In the genomic region with DNA sequence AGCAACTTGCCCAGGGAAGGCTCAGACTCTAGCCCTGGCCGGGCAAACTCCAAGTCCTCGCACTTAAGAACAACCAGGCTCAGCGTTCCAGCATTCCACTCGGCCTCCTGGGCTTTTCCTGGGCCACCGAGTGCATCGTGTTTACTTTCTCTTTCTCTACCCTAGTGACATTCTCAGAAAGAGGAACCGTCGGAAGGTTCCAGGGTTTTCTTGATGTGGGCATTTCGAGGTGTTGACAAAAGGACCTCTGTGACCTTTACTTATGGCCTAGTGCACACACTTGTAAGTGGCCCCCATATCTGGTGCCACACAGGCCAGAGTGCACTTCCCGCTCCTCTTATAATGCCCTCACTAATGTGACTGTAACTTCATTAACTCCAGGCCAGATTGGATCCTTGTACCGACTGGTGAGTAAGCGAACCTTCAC, we compare ENCODE assay signal across 1 cellular context.
TF ChIP-seq lines count a peak whose summit lies in the region.

No MANE protein-coding gene starts in this region.

TF ChIP-seq in HepG2, 621 proteins besides CTCF, POLR2A, EP300 and RAD21 (continued from another document and continues in another):
- TF ChIP-seq, protein P1, sequence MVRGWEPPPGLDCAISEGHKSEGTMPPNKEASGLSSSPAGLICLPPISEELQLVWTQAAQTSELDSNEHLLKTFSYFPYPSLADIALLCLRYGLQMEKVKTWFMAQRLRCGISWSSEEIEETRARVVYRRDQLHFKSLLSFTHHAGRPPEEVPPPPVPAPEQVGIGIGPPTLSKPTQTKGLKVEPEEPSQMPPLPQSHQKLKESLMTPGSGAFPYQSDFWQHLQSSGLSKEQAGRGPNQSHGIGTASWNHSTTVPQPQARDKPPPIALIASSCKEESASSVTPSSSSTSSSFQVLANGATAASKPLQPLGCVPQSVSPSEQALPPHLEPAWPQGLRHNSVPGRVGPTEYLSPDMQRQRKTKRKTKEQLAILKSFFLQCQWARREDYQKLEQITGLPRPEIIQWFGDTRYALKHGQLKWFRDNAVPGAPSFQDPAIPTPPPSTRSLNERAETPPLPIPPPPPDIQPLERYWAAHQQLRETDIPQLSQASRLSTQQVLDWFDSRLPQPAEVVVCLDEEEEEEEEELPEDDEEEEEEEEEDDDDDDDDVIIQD (CRISPR knock-in tag; IDR thresholded peaks at IDR 0.05; ENCODE audit: low read depth) = peak; percentile 7; the same call in 1 of the 2 replicates
- TF ChIP-seq ZMYM2 (CRISPR knock-in tag; IDR thresholded peaks at IDR 0.05) = no peak; the same call in 1 of the 2 replicates
- TF ChIP-seq ZNF792 (CRISPR knock-in tag; IDR thresholded peaks at IDR 0.05) = 0 out of 2 replicates have a peak, but pooled peaks have one; percentile 10
- no peak for TF ChIP-seq YEATS4 (CRISPR knock-in tag; IDR thresholded peaks at IDR 0.05; ENCODE audit: borderline replicate concordance)
- no peak for TF ChIP-seq MTF1 (CRISPR knock-in tag; IDR thresholded peaks at IDR 0.05)
- TF ChIP-seq RFXAP (CRISPR knock-in tag; IDR thresholded peaks at IDR 0.05; ENCODE audit: borderline replicate concordance) = no peak
- no peak for TF ChIP-seq SNAI1 (CRISPR knock-in tag; IDR thresholded peaks at IDR 0.05; ENCODE audit: borderline replicate concordance)
- TF ChIP-seq RXRB (CRISPR knock-in tag; IDR thresholded peaks at IDR 0.05; ENCODE audit: borderline replicate concordance) = no peak; the same call in 1 of the 2 replicates
- TF ChIP-seq ZNF383 (CRISPR knock-in tag; IDR thresholded peaks at IDR 0.05; ENCODE audit: borderline replicate concordance) = no peak
- TF ChIP-seq MIXL1 (CRISPR knock-in tag; IDR thresholded peaks at IDR 0.05) = 0 out of 2 replicates have a peak, but pooled peaks have one; percentile 12
- no peak for TF ChIP-seq ZNF83 (CRISPR knock-in tag; IDR thresholded peaks at IDR 0.05; ENCODE audit: borderline replicate concordance)
- TF ChIP-seq, protein P2, sequence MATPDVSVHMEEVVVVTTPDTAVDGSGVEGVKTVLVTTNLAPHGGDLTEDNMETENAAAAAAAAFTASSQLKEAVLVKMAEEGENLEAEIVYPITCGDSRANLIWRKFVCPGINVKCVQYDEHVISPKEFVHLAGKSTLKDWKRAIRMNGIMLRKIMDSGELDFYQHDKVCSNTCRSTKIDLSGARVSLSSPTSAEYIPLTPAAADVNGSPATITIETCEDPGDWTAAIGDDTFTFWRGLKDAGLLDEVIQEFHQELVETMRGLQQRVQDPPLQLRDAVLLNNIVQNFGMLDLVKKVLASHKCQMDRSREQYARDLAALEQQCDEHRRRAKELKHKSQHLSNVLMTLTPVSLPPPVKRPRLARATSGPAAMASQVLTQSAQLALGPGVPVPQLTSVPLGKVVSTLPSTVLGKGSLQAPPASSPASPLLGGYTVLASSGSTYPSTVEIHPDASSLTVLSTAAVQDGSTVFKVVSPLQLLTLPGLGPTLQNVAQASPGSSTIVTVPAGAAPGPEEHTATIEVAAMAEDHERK (CRISPR knock-in tag; IDR thresholded peaks at IDR 0.05; ENCODE audit: low read depth) = no peak
- no peak for TF ChIP-seq TMF1 (CRISPR knock-in tag; IDR thresholded peaks at IDR 0.05; ENCODE audit: low read depth)
- no peak for TF ChIP-seq HMGA1 (CRISPR knock-in tag; conservative IDR thresholded peaks at IDR 0.05)
- TF ChIP-seq NFKB2 (CRISPR knock-in tag; IDR thresholded peaks at IDR 0.05; ENCODE audit: borderline replicate concordance) = 0 out of 2 replicates have a peak, but pooled peaks have one; percentile 14
- TF ChIP-seq, protein P3, sequence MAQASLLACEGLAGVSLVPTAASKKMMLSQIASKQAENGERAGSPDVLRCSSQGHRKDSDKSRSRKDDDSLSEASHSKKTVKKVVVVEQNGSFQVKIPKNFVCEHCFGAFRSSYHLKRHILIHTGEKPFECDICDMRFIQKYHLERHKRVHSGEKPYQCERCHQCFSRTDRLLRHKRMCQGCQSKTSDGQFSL (CRISPR knock-in tag; IDR thresholded peaks at IDR 0.05) = no peak
- TF ChIP-seq, protein P4, sequence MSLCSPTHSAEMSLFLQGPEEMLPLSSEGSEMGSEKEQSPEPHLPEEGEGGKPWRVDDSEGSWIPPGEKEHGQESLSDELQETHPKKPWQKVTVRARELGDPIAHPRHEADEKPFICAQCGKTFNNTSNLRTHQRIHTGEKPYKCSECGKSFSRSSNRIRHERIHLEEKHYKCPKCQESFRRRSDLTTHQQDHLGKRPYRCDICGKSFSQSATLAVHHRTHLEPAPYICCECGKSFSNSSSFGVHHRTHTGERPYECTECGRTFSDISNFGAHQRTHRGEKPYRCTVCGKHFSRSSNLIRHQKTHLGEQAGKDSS (CRISPR knock-in tag; IDR thresholded peaks at IDR 0.05; ENCODE audit: borderline replicate concordance, low read depth) = no peak
- no peak for TF ChIP-seq ZNF180 (CRISPR knock-in tag; IDR thresholded peaks at IDR 0.05; ENCODE audit: borderline replicate concordance, low read depth)
- TF ChIP-seq ZNF737 (CRISPR knock-in tag; IDR thresholded peaks at IDR 0.05; ENCODE audit: borderline replicate concordance) = no peak
- TF ChIP-seq, protein P5, sequence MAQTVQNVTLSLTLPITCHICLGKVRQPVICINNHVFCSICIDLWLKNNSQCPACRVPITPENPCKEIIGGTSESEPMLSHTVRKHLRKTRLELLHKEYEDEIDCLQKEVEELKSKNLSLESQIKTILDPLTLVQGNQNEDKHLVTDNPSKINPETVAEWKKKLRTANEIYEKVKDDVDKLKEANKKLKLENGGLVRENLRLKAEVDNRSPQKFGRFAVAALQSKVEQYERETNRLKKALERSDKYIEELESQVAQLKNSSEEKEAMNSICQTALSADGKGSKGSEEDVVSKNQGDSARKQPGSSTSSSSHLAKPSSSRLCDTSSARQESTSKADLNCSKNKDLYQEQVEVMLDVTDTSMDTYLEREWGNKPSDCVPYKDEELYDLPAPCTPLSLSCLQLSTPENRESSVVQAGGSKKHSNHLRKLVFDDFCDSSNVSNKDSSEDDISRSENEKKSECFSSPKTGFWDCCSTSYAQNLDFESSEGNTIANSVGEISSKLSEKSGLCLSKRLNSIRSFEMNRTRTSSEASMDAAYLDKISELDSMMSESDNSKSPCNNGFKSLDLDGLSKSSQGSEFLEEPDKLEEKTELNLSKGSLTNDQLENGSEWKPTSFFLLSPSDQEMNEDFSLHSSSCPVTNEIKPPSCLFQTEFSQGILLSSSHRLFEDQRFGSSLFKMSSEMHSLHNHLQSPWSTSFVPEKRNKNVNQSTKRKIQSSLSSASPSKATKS (CRISPR knock-in tag; IDR thresholded peaks at IDR 0.05) = no peak
- TF ChIP-seq, protein P6, sequence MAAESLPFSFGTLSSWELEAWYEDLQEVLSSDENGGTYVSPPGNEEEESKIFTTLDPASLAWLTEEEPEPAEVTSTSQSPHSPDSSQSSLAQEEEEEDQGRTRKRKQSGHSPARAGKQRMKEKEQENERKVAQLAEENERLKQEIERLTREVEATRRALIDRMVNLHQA (CRISPR knock-in tag; IDR thresholded peaks at IDR 0.05) = no peak
- TF ChIP-seq SMAD9 (CRISPR knock-in tag; IDR thresholded peaks at IDR 0.05) = no peak
- no peak for TF ChIP-seq ATF7 (IDR thresholded peaks at IDR 0.05)
- no peak for TF ChIP-seq ATF7 (CRISPR knock-in tag; IDR thresholded peaks at IDR 0.05)
- TF ChIP-seq, protein P7, sequence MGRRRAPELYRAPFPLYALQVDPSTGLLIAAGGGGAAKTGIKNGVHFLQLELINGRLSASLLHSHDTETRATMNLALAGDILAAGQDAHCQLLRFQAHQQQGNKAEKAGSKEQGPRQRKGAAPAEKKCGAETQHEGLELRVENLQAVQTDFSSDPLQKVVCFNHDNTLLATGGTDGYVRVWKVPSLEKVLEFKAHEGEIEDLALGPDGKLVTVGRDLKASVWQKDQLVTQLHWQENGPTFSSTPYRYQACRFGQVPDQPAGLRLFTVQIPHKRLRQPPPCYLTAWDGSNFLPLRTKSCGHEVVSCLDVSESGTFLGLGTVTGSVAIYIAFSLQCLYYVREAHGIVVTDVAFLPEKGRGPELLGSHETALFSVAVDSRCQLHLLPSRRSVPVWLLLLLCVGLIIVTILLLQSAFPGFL (CRISPR knock-in tag; IDR thresholded peaks at IDR 0.05) = no peak
- 0 out of 2 replicates have a peak, but pooled peaks have one; percentile 22 for TF ChIP-seq TARDBP (CRISPR knock-in tag; IDR thresholded peaks at IDR 0.05)
- peak; percentile 44; the same call in 1 of the 2 replicates for TF ChIP-seq SMAD3 (CRISPR knock-in tag; IDR thresholded peaks at IDR 0.05)
- TF ChIP-seq TBX3 (IDR thresholded peaks at IDR 0.05; ENCODE audit: borderline replicate concordance) = peak; percentile 88
- TF ChIP-seq PCBP1 (IDR thresholded peaks at IDR 0.05; ENCODE audit: borderline replicate concordance, low read depth, low read length) = no peak
- no peak for TF ChIP-seq ZNF562 (CRISPR knock-in tag; IDR thresholded peaks at IDR 0.05; ENCODE audit: borderline replicate concordance)
- peak; percentile 36; the same call in 1 of the 2 replicates for TF ChIP-seq FOXK1 (CRISPR knock-in tag; IDR thresholded peaks at IDR 0.05; ENCODE audit: borderline replicate concordance, low read depth)
- no peak; the same call in 1 of the 2 replicates for TF ChIP-seq HMG20B (CRISPR knock-in tag; conservative IDR thresholded peaks at IDR 0.05)
- TF ChIP-seq KAT8 (CRISPR knock-in tag; IDR thresholded peaks at IDR 0.05) = peak; percentile 58
- TF ChIP-seq BORCS8-MEF2B (CRISPR knock-in tag; IDR thresholded peaks at IDR 0.05) = 0 out of 2 replicates have a peak, but pooled peaks have one; percentile 23
- TF ChIP-seq AGO1 (IDR thresholded peaks at IDR 0.05; ENCODE audit: low read depth, low read length, poor library complexity, severe bottlenecking) = no peak
- TF ChIP-seq, protein P8, sequence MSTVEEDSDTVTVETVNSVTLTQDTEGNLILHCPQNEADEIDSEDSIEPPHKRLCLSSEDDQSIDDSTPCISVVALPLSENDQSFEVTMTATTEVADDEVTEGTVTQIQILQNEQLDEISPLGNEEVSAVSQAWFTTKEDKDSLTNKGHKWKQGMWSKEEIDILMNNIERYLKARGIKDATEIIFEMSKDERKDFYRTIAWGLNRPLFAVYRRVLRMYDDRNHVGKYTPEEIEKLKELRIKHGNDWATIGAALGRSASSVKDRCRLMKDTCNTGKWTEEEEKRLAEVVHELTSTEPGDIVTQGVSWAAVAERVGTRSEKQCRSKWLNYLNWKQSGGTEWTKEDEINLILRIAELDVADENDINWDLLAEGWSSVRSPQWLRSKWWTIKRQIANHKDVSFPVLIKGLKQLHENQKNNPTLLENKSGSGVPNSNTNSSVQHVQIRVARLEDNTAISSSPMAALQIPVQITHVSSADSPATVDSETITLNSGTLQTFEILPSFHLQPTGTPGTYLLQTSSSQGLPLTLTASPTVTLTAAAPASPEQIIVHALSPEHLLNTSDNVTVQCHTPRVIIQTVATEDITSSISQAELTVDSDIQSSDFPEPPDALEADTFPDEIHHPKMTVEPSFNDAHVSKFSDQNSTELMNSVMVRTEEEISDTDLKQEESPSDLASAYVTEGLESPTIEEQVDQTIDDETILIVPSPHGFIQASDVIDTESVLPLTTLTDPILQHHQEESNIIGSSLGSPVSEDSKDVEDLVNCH (CRISPR knock-in tag; IDR thresholded peaks at IDR 0.05) = no peak
- no peak for TF ChIP-seq PAX8 (CRISPR knock-in tag; IDR thresholded peaks at IDR 0.05; ENCODE audit: borderline replicate concordance)
- no peak for TF ChIP-seq ZNF839 (CRISPR knock-in tag; IDR thresholded peaks at IDR 0.05; ENCODE audit: borderline replicate concordance)
- TF ChIP-seq TBX2 (CRISPR knock-in tag; IDR thresholded peaks at IDR 0.05; ENCODE audit: borderline replicate concordance) = peak; percentile 66; the same call in 1 of the 2 replicates
- TF ChIP-seq ZNF775 (CRISPR knock-in tag; IDR thresholded peaks at IDR 0.05; ENCODE audit: borderline replicate concordance) = no peak
- no peak for TF ChIP-seq ZNF121 (CRISPR knock-in tag; IDR thresholded peaks at IDR 0.05)
- TF ChIP-seq MAFK (conservative IDR thresholded peaks at IDR 0.05 in 1 of 2, IDR thresholded peaks at IDR 0.05 in 1 of 2; ENCODE audit: low read length in 2 of 2) = no peak
- TF ChIP-seq MXD4 (CRISPR knock-in tag; IDR thresholded peaks at IDR 0.05) = no peak
- TF ChIP-seq, protein P9, sequence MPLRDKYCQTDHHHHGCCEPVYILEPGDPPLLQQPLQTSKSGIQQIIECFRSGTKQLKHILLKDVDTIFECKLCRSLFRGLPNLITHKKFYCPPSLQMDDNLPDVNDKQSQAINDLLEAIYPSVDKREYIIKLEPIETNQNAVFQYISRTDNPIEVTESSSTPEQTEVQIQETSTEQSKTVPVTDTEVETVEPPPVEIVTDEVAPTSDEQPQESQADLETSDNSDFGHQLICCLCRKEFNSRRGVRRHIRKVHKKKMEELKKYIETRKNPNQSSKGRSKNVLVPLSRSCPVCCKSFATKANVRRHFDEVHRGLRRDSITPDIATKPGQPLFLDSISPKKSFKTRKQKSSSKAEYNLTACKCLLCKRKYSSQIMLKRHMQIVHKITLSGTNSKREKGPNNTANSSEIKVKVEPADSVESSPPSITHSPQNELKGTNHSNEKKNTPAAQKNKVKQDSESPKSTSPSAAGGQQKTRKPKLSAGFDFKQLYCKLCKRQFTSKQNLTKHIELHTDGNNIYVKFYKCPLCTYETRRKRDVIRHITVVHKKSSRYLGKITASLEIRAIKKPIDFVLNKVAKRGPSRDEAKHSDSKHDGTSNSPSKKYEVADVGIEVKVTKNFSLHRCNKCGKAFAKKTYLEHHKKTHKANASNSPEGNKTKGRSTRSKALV (CRISPR knock-in tag; IDR thresholded peaks at IDR 0.05) = no peak
- TF ChIP-seq, protein P10, sequence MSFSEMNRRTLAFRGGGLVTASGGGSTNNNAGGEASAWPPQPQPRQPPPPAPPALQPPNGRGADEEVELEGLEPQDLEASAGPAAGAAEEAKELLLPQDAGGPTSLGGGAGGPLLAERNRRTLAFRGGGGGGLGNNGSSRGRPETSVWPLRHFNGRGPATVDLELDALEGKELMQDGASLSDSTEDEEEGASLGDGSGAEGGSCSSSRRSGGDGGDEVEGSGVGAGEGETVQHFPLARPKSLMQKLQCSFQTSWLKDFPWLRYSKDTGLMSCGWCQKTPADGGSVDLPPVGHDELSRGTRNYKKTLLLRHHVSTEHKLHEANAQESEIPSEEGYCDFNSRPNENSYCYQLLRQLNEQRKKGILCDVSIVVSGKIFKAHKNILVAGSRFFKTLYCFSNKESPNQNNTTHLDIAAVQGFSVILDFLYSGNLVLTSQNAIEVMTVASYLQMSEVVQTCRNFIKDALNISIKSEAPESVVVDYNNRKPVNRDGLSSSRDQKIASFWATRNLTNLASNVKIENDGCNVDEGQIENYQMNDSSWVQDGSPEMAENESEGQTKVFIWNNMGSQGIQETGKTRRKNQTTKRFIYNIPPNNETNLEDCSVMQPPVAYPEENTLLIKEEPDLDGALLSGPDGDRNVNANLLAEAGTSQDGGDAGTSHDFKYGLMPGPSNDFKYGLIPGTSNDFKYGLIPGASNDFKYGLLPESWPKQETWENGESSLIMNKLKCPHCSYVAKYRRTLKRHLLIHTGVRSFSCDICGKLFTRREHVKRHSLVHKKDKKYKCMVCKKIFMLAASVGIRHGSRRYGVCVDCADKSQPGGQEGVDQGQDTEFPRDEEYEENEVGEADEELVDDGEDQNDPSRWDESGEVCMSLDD (CRISPR knock-in tag; IDR thresholded peaks at IDR 0.05; ENCODE audit: borderline replicate concordance) = peak; percentile 66; the same call in 1 of the 2 replicates
- TF ChIP-seq ZNF546 (CRISPR knock-in tag; conservative IDR thresholded peaks at IDR 0.05) = no peak
- no peak for TF ChIP-seq POGZ (CRISPR knock-in tag; IDR thresholded peaks at IDR 0.05)
- no peak for TF ChIP-seq ZNF253 (CRISPR knock-in tag; IDR thresholded peaks at IDR 0.05; ENCODE audit: borderline replicate concordance)
- TF ChIP-seq ZNF33A (CRISPR knock-in tag; IDR thresholded peaks at IDR 0.05; ENCODE audit: borderline replicate concordance) = no peak
- TF ChIP-seq CCAR2 (optimal IDR thresholded peaks at IDR 0.05; ENCODE audit: low read depth, low read length) = no peak
- TF ChIP-seq ISX (CRISPR knock-in tag; conservative IDR thresholded peaks at IDR 0.05) = no peak
